In genomic region chr19:50747141-50747540, GRCh38 we compare ENCODE assay signal across 2 cellular contexts. TPM values are rescaled to one million over a fixed set of nuclear protein-coding genes. Genes with fewer than 3 reads are reported as not detected.
"Had no signal": no experiment of that assay in that cellular context is flagged by ENCODE, and none has a peak within 500 bp of the region (broad histone marks: within the 10 kb centered on the region; RNA-seq: fewer than 3 reads in every experiment).

No MANE protein-coding gene starts in this region.

RNA-seq across cellular contexts. Expression of gene GPR32, which starts 23.1 kb away (rescaled TPM):
- total RNA-seq: G401, GM12878 had no signal
- polyA plus RNA-seq: GM12878 had no signal

RNA-seq across cellular contexts. Expression of gene CLEC11A, which starts 24.0 kb away (rescaled TPM):
- total RNA-seq: GM12878 had no signal
- polyA plus RNA-seq: GM12878 had no signal

RNA-seq across cellular contexts. Expression of gene SHANK1, which starts 27.5 kb away (rescaled TPM):
- total RNA-seq: GM12878 had no signal
- polyA plus RNA-seq: GM12878 had no signal

RNA-seq across cellular contexts. Expression of gene ACP4, which starts 43.1 kb away (rescaled TPM):
- total RNA-seq: G401, GM12878 had no signal
- polyA plus RNA-seq: GM12878 had no signal
